1 cellular context compared by ENCODE assay signal in genomic region chr22:17359501-17359900, GRCh38.
TF ChIP-seq lines count a peak whose summit lies in the region.

No MANE protein-coding gene starts in this region.

TF ChIP-seq in K562, 482 proteins besides CTCF, POLR2A, EP300 and RAD21 (continued from another document and continues in another):
- TF ChIP-seq ZNF280A (IDR thresholded peaks at IDR 0.05; ENCODE audit: low read depth, partially characterized antibody) (no peak), PHF8 (IDR thresholded peaks at IDR 0.05; ENCODE audit: borderline replicate concordance, low read length) (no peak), ZNF655 (CRISPR knock-in tag; IDR thresholded peaks at IDR 0.05) (no peak), ZNF609 (CRISPR knock-in tag; IDR thresholded peaks at IDR 0.05; ENCODE audit: borderline replicate concordance) (no peak), CTBP1 (IDR thresholded peaks at IDR 0.05; ENCODE audit: borderline replicate concordance) (peak; percentile 71), KAT8 (IDR thresholded peaks at IDR 0.05; ENCODE audit: low read depth) (no peak), ZNF444 (CRISPR knock-in tag; IDR thresholded peaks at IDR 0.05) (no peak), ZBTB8A (IDR thresholded peaks at IDR 0.05; ENCODE audit: partially characterized antibody) (no peak), CEBPG (CRISPR knock-in tag; IDR thresholded peaks at IDR 0.05) (no peak), CEBPG (tag; conservative IDR thresholded peaks at IDR 0.05 in 1 of 2, IDR thresholded peaks at IDR 0.05 in 1 of 2) (0 out of 4 replicates have a peak, but pooled peaks of 1 of the 2 experiments have one; percentile 33), ZNF41 (CRISPR knock-in tag; conservative IDR thresholded peaks at IDR 0.05) (no peak), ZBTB40 (IDR thresholded peaks at IDR 0.05) (no peak), ZBTB40 (CRISPR knock-in tag; IDR thresholded peaks at IDR 0.05) (no peak), ZNF717 (CRISPR knock-in tag; IDR thresholded peaks at IDR 0.05) (no peak), ZBTB33 (CRISPR knock-in tag; IDR thresholded peaks at IDR 0.05) (no peak), HOMEZ (CRISPR knock-in tag; IDR thresholded peaks at IDR 0.05) (no peak), DPF2 (IDR thresholded peaks at IDR 0.05) (peak; percentile 89), ATF2 (CRISPR knock-in tag; IDR thresholded peaks at IDR 0.05) (no peak), ILK (tag; IDR thresholded peaks at IDR 0.05; ENCODE audit: borderline replicate concordance, low read depth) (no peak), ZNF77 (CRISPR knock-in tag; IDR thresholded peaks at IDR 0.05) (no peak), ARHGAP35 (IDR thresholded peaks at IDR 0.05; ENCODE audit: partially characterized antibody) (no peak), ZNF197 (CRISPR knock-in tag; IDR thresholded peaks at IDR 0.05; ENCODE audit: low read depth) (no peak), ZNF395 (CRISPR knock-in tag; IDR thresholded peaks at IDR 0.05) (no peak), CCNT2 (IDR thresholded peaks at IDR 0.05; ENCODE audit: borderline replicate concordance, extremely low read depth, insufficient read length, low read depth, low read length) (peak; percentile 56), CREB3 (tag; conservative IDR thresholded peaks at IDR 0.05; ENCODE audit: low read depth) (no peak), PRPF4 (IDR thresholded peaks at IDR 0.05; ENCODE audit: insufficient read depth, low read depth, low read length, poor library complexity, severe bottlenecking) (no peak), ETV1 (tag; conservative IDR thresholded peaks at IDR 0.05; ENCODE audit: low read depth) (peak; percentile 32; the same call in 1 of the 2 replicates), E2F5 (CRISPR knock-in tag; IDR thresholded peaks at IDR 0.05) (no peak)
